Comparison of ENCODE assay signal across 8 cellular contexts in genomic region chr21:35616090-35616489, GRCh38.
A peak's percentile ranks its signal among the peaks of the same experiment; 100 is the strongest.
DNase-seq lines count a peak whose midpoint lies in the region; ATAC-seq lines count a peak whose summit lies in the region.

No MANE protein-coding gene starts in this region.

- no peak for ATAC-seq in HG03565 (IDR thresholded peaks at IDR 0.05; ENCODE audit: unreplicated experiment)

- DNase-seq in GM03348 (ENCODE audit: low spot score) (peak; percentile 53), NCI-H226 (peak; percentile 16), epidermal melanocyte (ENCODE audit: insufficient read length, low spot score) (peak; percentile 46), renal cortical epithelial cell (ENCODE audit: low read depth) (peak; percentile 22), NCI-H2081 treated with DMSO at 0.1 percent for 48 hours (lab: John Stamatoyannopoulos, UW) (no peak), OCI-M2 (lab: John Stamatoyannopoulos, UW; ENCODE audit: unreplicated experiment) (no peak)
- DNase-seq in stimulated activated CD4-positive, alpha-beta T cell treated with anti-CD3 and anti-CD28 coated beads, Interleukin-4, amount 100 ng/mL, for 1 hour, result no peak

Comparison
In these comparisons a context has a peak if more than half of its experiments do, and no peak if none do; other contexts are left out.
1. DNase-seq: peak in GM03348 (single experiment), NCI-H226 (single experiment), epidermal melanocyte (single experiment) and renal cortical epithelial cell (single experiment); none in NCI-H2081 treated with DMSO at 0.1 percent for 48 hours (single experiment), OCI-M2 (single experiment) and stimulated activated CD4-positive, alpha-beta T cell treated with anti-CD3 and anti-CD28 coated beads, Interleukin-4, amount 100 ng/mL, for 1 hour (single experiment).